In the genomic region with DNA sequence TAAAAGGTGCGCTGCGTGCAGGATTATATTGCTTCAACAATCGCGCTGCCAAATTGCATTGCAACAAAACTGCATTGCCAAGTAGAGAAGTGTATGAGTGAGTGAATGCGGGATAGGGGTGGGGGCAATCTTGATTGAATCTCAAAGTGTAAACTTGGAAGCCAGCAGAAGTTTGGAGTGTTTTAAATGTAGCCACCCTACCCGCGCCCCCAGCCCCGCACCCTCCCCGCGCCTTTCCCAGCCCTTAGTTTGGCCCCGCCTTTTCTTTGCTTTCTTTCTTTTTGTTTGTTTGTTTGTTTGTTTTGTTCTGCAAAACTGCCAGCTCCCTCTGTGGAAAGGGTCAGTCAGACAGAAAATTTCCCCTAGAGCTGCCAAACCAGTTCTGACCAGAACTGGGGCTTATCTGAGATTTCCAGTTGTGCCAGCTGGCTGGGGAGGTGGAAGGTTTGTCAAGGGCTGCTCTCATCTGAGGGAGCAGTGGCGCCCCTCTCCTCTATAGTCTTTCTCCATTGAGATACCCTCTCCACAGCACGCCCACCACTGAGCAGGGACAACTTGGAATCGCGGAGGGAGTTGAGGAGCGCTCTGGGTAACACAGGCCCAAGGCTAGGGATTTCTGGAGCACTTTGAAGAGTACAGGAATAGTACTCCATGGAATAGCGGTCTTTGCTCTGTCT, we compare ENCODE assay signal across 9 cellular contexts. TPM values are rescaled to one million over a fixed set of nuclear protein-coding genes. Genes with fewer than 3 reads are reported as not detected.
DNase-seq lines count a peak whose midpoint lies in the region; ATAC-seq and TF ChIP-seq lines count a peak whose summit lies in the region.
"Had no signal": no experiment of that assay in that cellular context is flagged by ENCODE, and none has a peak within 500 bp of the region (broad histone marks: within the 10 kb centered on the region; RNA-seq: fewer than 3 reads in every experiment).

No MANE protein-coding gene starts in this region.

- H3K36me3 ChIP-seq in ovary = no peaks in the 10 kb centered on the region

- no peak overlapping the region for H3K27ac ChIP-seq in ovary

- H3K9me3 ChIP-seq in ovary = no peaks in the 10 kb centered on the region

- intact Hi-C loops in ovary (cut with DNase I) = loop anchor here in 1 of 4 donors (10.0 kb wide), 1 partner anchor 303 kb away; a partner anchor contains a TSS

- ATAC-seq in GM18909 (IDR thresholded peaks at IDR 0.05; ENCODE audit: poor library complexity, unreplicated experiment) = no peak

- no peak for TF ChIP-seq CTCF in fibroblast of pulmonary artery (IDR thresholded peaks at IDR 0.05; ENCODE audit: low read length, missing control alignments)
- TF ChIP-seq CTCF in ovary (IDR thresholded peaks at IDR 0.05) = no peak

- H3K27me3 ChIP-seq in ovary = no peaks in the 10 kb centered on the region

- peaks cover 7% of the 10 kb centered on the region for H3K4me1 ChIP-seq in ovary (ENCODE audit: insufficient read depth)

- no peak for TF ChIP-seq POLR2A in ovary (IDR thresholded peaks at IDR 0.05)

- peak; percentile 66 for DNase-seq in DMS53 (lab: John Stamatoyannopoulos, UW)
- DNase-seq in NCI-H82 treated with DMSO at 0.1 percent for 48 hours (lab: John Stamatoyannopoulos, UW; ENCODE audit: unreplicated experiment) = peak; percentile 10
- DNase-seq in fibroblast of pulmonary artery (ENCODE audit: low read depth) = no peak
- peak in 4 of 5 donors; percentile 10 to 33 (median 26) for DNase-seq in ovary
- DNase-seq in HCEC 1CT = no peak
- DNase-seq in SIG-M5 (lab: John Stamatoyannopoulos, UW) = no peak
- DNase-seq in A172 (ENCODE audit: low spot score) = no peak

- H3K4me3 ChIP-seq in fibroblast of pulmonary artery (replicated peaks; ENCODE audit: low read depth, low read length) (peak overlapping the region; percentile 53), ovary (peak overlapping the region; percentile 79)

- WGBS in ovary, 3 donors = 3 to 6% (median 4%) methylated on average over 17 of the region's 17 CpGs

- TF ChIP-seq EP300 in ovary (IDR thresholded peaks at IDR 0.05) = no peak

RNA-seq across cellular contexts. Expression of a gene that starts 0.7 kb away (rescaled TPM):
- total RNA-seq in ovary = 10 to 100 TPM in 6 of 7 donors, 1 to 10 TPM in 1; 8.2 to 21.0 (median 12.3) TPM
- 10 to 100 TPM; 21.9 to 28.5 TPM for polyA plus RNA-seq in ovary
- not detected in 2 replicates for total RNA-seq in A172 (2014; rRNA removed; shearing (Covaris generic))
- total RNA-seq: fibroblast of villous mesenchyme had no signal

Comparison
In these comparisons a context has a peak if more than half of its experiments do, and no peak if none do; other contexts are left out.
1. DNase-seq: peak in DMS53 (single experiment), NCI-H82 treated with DMSO at 0.1 percent for 48 hours (single experiment) and ovary (4 of 5); none in fibroblast of pulmonary artery (single experiment), HCEC 1CT (single experiment), SIG-M5 (single experiment) and A172 (single experiment).